1 cellular context compared by ENCODE assay signal in the genomic region with DNA sequence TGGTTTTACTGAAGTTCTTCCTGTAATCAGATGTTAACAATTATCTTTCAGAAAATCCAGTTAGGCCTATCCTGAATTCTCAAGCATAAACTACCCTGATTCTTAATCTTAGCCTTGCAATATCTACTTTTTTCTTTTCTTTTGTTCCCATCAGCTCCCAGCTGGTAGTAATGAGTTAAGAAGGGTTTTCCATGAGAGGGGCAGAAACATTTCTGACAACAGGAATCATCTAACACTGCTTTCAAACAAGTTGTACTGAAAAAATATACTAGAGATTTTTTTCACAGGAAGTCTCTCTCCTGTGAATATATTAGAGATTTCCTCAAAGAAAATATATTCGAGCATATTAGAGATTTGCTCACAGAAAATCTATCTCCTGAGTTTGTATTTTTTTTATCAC.
TF ChIP-seq lines count a peak whose summit lies in the region.

No MANE protein-coding gene starts in this region.

TF ChIP-seq in IMR-90, 13 proteins besides CTCF, POLR2A, EP300 and RAD21:
- TF ChIP-seq CHD1 (IDR thresholded peaks at IDR 0.05; ENCODE audit: low read depth, low read length) (no peak), FOS (IDR thresholded peaks at IDR 0.05; ENCODE audit: low read depth, low read length) (no peak), CEBPB (IDR thresholded peaks at IDR 0.05; ENCODE audit: low read depth, low read length) (no peak), MAFK (IDR thresholded peaks at IDR 0.05; ENCODE audit: low read depth, low read length) (no peak)
- TF ChIP-seq, protein P1, sequence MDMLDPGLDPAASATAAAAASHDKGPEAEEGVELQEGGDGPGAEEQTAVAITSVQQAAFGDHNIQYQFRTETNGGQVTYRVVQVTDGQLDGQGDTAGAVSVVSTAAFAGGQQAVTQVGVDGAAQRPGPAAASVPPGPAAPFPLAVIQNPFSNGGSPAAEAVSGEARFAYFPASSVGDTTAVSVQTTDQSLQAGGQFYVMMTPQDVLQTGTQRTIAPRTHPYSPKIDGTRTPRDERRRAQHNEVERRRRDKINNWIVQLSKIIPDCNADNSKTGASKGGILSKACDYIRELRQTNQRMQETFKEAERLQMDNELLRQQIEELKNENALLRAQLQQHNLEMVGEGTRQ (IDR thresholded peaks at IDR 0.05; ENCODE audit: low read depth, low read length), result no peak
